ENCODE assay signal across 17 cellular contexts in the genomic region with DNA sequence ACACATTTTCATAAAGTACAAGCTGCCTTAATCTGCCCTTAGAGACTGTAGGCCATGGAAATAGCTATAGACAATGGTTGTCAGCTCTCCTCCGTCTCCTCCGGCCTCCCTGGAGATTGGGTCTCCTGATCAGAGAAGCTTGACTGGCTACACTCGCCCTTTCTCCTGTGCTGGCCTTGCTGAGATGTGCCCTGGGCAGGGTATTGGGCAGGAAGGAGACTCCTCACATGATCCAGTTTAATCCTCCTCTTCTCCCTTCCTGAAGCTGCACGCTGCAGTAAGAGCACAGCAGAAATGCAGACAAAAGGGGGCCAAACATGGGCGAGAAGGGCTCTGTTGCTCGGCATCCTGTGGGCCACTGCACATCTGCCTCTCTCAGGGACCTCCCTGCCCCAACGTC. TPM values are rescaled to one million over a fixed set of nuclear protein-coding genes. Genes with fewer than 3 reads are reported as not detected.
DNase-seq lines count a peak whose midpoint lies in the region; ATAC-seq and TF ChIP-seq lines count a peak whose summit lies in the region.
"Had no signal": no experiment of that assay in that cellular context is flagged by ENCODE, and none has a peak within 500 bp of the region (broad histone marks: within the 10 kb centered on the region; RNA-seq: fewer than 3 reads in every experiment).

A gene (plus strand): TSS at position 240 of the 400 bp plus-strand sequence. CDS start 55 bp downstream, at position 295.

- no peak for TF ChIP-seq RAD21 in IMR-90 (IDR thresholded peaks at IDR 0.05; ENCODE audit: low read length)

- no peak within 1 kb of the TSS for H2AK5ac ChIP-seq in IMR-90 (ENCODE audit: low read depth, low read length)
- H2AK5ac ChIP-seq in trophoblast cell (ENCODE audit: low read length) = no peak within 1 kb of the TSS

- H3K4ac ChIP-seq in IMR-90 (ENCODE audit: low read depth, low read length) (no peak within 1 kb of the TSS), trophoblast cell (ENCODE audit: low read depth, low read length) (no peak within 1 kb of the TSS)

- no peak within 1 kb of the TSS for H3K9ac ChIP-seq in IMR-90 (ENCODE audit: low read depth, low read length)
- H3K9ac ChIP-seq in trophoblast cell (ENCODE audit: low read length) = no peak within 1 kb of the TSS
- H3K9ac ChIP-seq: GM23248 had no signal

- H3K14ac ChIP-seq in IMR-90 (replicated peaks; ENCODE audit: low read depth, low read length) = no peak within 1 kb of the TSS
- no peak within 1 kb of the TSS for H3K14ac ChIP-seq in trophoblast cell (ENCODE audit: low read length)

- no CpG with 5 or more reads among the region's 7 CpGs for WGBS in IMR-90 (ENCODE audit: extremely low coverage in 2 of 2, insufficient read length in 1 of 2), 2 experiments
- WGBS in trophoblast cell (ENCODE audit: extremely low coverage, insufficient coverage, insufficient read length) = no CpG with 5 or more reads among the region's 7 CpGs

- POLR2A ChIA-PET in IMR-90 (lab: Charles Lee; ENCODE audit: unreplicated experiment) = no interaction called here

- no peak within 1 kb of the TSS for H2BK12ac ChIP-seq in trophoblast cell (ENCODE audit: low read length)

- no peak within 1 kb of the TSS for H2AK9ac ChIP-seq in IMR-90 (replicated peaks; ENCODE audit: low read depth, low read length, poor library complexity)

- H3K4me2 ChIP-seq in IMR-90 (ENCODE audit: low read depth, low read length) = no peak within 1 kb of the TSS
- no peak within 1 kb of the TSS for H3K4me2 ChIP-seq in trophoblast cell (ENCODE audit: low read length)

- no peak within 1 kb of the TSS for H3K56ac ChIP-seq in IMR-90 (ENCODE audit: extremely low read depth, insufficient read depth, low read length)

- H3K18ac ChIP-seq in IMR-90 (ENCODE audit: low read depth, low read length) (no peak within 1 kb of the TSS), trophoblast cell (ENCODE audit: low read length) (no peak within 1 kb of the TSS)

- H2BK120ac ChIP-seq in IMR-90 (ENCODE audit: low read depth, low read length) (no peak within 1 kb of the TSS), trophoblast cell (ENCODE audit: insufficient read depth, low read length, poor library complexity) (no peak within 1 kb of the TSS)

- H4K8ac ChIP-seq in IMR-90 (ENCODE audit: low read depth in 2 of 2, low read length in 2 of 2) = no peak within 1 kb of the TSS
- no peak within 1 kb of the TSS for H4K8ac ChIP-seq in trophoblast cell (ENCODE audit: low read depth, low read length)

- no peak within 1 kb of the TSS for H2BK20ac ChIP-seq in IMR-90 (ENCODE audit: low read depth, low read length)

- H2AFZ ChIP-seq in IMR-90 (replicated peaks; ENCODE audit: low read length, poor library complexity) = no peak within 1 kb of the TSS
- H2AFZ ChIP-seq in trophoblast cell (ENCODE audit: insufficient read depth, low read length, poor library complexity) = no peak within 1 kb of the TSS
- H2AFZ ChIP-seq: GM23248 had no signal

- no peak within 1 kb of the TSS for H2BK5ac ChIP-seq in IMR-90 (ENCODE audit: low read depth, low read length, poor library complexity, severe bottlenecking)
- H2BK5ac ChIP-seq in trophoblast cell (ENCODE audit: low read depth, low read length, poor library complexity) = no peak within 1 kb of the TSS

- DNase-seq in IMR-90 (no peak), RWPE2 (ENCODE audit: low spot score) (no peak), epidermal melanocyte (ENCODE audit: insufficient read length, low spot score) (peak; percentile 24), trophoblast cell (no peak), left colon (no peak), inferior parietal cortex (ENCODE audit: extremely low spot score) (no peak)
- DNase-seq: C1 segment of cervical spinal cord; CD8-positive, alpha-beta memory T cell; GM23248; NCI-H1436; NCI-H2029; NCI-H2171; NCI-H526; NK-92 treated with Interleukin-12 subunit alpha and Interleukin-12 subunit beta, amount 100 ng/mL, for 24 hours; Right ventricle myocardium superior had no signal

- H4K91ac ChIP-seq in IMR-90 (ENCODE audit: insufficient read depth, low read depth, low read length) = no peak within 1 kb of the TSS
- no peak within 1 kb of the TSS for H4K91ac ChIP-seq in trophoblast cell (ENCODE audit: low read depth, low read length)

- dilution Hi-C loops in IMR-90 (cut with HindIII; ENCODE audit: low sequenced_read_pairs, unreplicated experiment) = no loop called here

- peak within 1 kb of the TSS; percentile 18 for H4K12ac ChIP-seq in trophoblast cell (ENCODE audit: low read depth, low read length)

- no peak for TF ChIP-seq CTCF in IMR-90 (conservative IDR thresholded peaks at IDR 0.05; ENCODE audit: low read depth, low read length)
- TF ChIP-seq CTCF in RWPE2 (IDR thresholded peaks at IDR 0.05; ENCODE audit: poor library complexity, severe bottlenecking) = no peak

- H3K36me3 ChIP-seq in IMR-90 (ENCODE audit: control insufficient read depth, insufficient read depth, low read length) = no peaks in the 10 kb centered on the region
- H3K36me3 ChIP-seq in RWPE2 (ENCODE audit: low read depth) = no peaks in the 10 kb centered on the region
- H3K36me3 ChIP-seq in trophoblast cell (ENCODE audit: control insufficient read depth in 1 of 2, insufficient read depth in 2 of 2, low read length in 2 of 2) = no peaks in the 10 kb centered on the region

- H3K79me1 ChIP-seq in IMR-90 (ENCODE audit: low read depth in 1 of 2, low read length in 2 of 2) (no peaks in the 10 kb centered on the region), trophoblast cell (ENCODE audit: low read length) (no peaks in the 10 kb centered on the region)

- H4K20me1 ChIP-seq in IMR-90 (ENCODE audit: insufficient read depth, low read length) = no peaks in the 10 kb centered on the region

- H3K4me3 ChIP-seq in IMR-90 (ENCODE audit: insufficient read depth, low read depth, low read length) (no peak within 1 kb of the TSS), RWPE2 (ENCODE audit: severe bottlenecking) (no peak within 1 kb of the TSS), trophoblast cell (ENCODE audit: low read depth, low read length) (no peak within 1 kb of the TSS)
- H3K4me3 ChIP-seq: GM23248, K562 had no signal

- TF ChIP-seq POLR2A in IMR-90 (IDR thresholded peaks at IDR 0.05; ENCODE audit: low read depth, low read length) = no peak

- H3K79me2 ChIP-seq in trophoblast cell (ENCODE audit: control insufficient read depth, insufficient read depth, low read length, poor library complexity) = no peaks in the 10 kb centered on the region

- BruUV-seq in IMR-90 (replicated peaks; lab: Mats Ljungman, UMichigan) = no TSS peak

- H3K23ac ChIP-seq in IMR-90 (ENCODE audit: low read depth, low read length) = 0 out of 2 replicates have a peak within 1 kb of the TSS, but pooled peaks have one; percentile 24
- H3K23ac ChIP-seq in trophoblast cell (ENCODE audit: low read length) = no peak within 1 kb of the TSS

- no peak for ATAC-seq in IMR-90 (ENCODE audit: low read depth)
- peak; percentile 17; the same call in 1 of the 3 replicates for ATAC-seq in RWPE2 (ENCODE audit: low read depth)
- ATAC-seq in left colon = no peak
- ATAC-seq in HG03378 (IDR thresholded peaks at IDR 0.05; ENCODE audit: unreplicated experiment) = no peak
- ATAC-seq: K562 had no signal

- intact Hi-C loops in IMR-90 (cut with micrococcal nuclease) (no loop called here), left colon (cut with DNase I, micrococcal nuclease) (no loop called here)

- H3K9me1 ChIP-seq in IMR-90 (ENCODE audit: insufficient read depth, low read length) = no peaks in the 10 kb centered on the region

- H3K9me3 ChIP-seq in IMR-90 (ENCODE audit: control insufficient read depth, insufficient read depth, low read length) (no peaks in the 10 kb centered on the region), RWPE2 (ENCODE audit: severe bottlenecking) (no peaks in the 10 kb centered on the region), trophoblast cell (ENCODE audit: insufficient read depth, low read depth, low read length) (peaks cover 1% of the 10 kb centered on the region)

- in situ Hi-C loops in IMR-90 (cut with MboI; ENCODE audit: low sequenced_read_pairs) = no loop called here

- H2BK15ac ChIP-seq in IMR-90 (ENCODE audit: low read depth, low read length) = no peak within 1 kb of the TSS

- H4K5ac ChIP-seq in IMR-90 (ENCODE audit: low read depth, low read length) = no peak within 1 kb of the TSS

- no peaks in the 10 kb centered on the region for H3K4me1 ChIP-seq in IMR-90 (ENCODE audit: control insufficient read depth, insufficient read depth, low read length)
- no peaks in the 10 kb centered on the region for H3K4me1 ChIP-seq in RWPE2 (ENCODE audit: insufficient read depth, poor library complexity, severe bottlenecking)
- H3K4me1 ChIP-seq in trophoblast cell (ENCODE audit: control insufficient read depth in 1 of 2, insufficient read depth in 2 of 2, low read length in 2 of 2) = no peaks in the 10 kb centered on the region

- CTCF ChIA-PET in IMR-90 (lab: Yijun Ruan, JAX) = no interaction called here

- H3K27ac ChIP-seq in IMR-90 (ENCODE audit: insufficient read depth, low read length) (no peak within 1 kb of the TSS), RWPE2 (ENCODE audit: poor library complexity, severe bottlenecking) (no peak within 1 kb of the TSS), trophoblast cell (ENCODE audit: low read depth, low read length) (no peak within 1 kb of the TSS)
- H3K27ac ChIP-seq: GM23248 had no signal

- H3K27me3 ChIP-seq in IMR-90 (ENCODE audit: control insufficient read depth, insufficient read depth, low read length) (peaks cover 8% of the 10 kb centered on the region; the same call in 1 of the 2 replicates), RWPE2 (ENCODE audit: insufficient read depth, poor library complexity, severe bottlenecking) (no peaks in the 10 kb centered on the region), trophoblast cell (ENCODE audit: insufficient read depth, low read length) (no peaks in the 10 kb centered on the region)

TF ChIP-seq in IMR-90, 13 proteins besides CTCF, POLR2A, EP300 and RAD21 (continues in another document):
- TF ChIP-seq RFX5 (IDR thresholded peaks at IDR 0.05; ENCODE audit: low read depth, low read length) (no peak), BHLHE40 (IDR thresholded peaks at IDR 0.05; ENCODE audit: low read depth, low read length) (no peak), FOS (IDR thresholded peaks at IDR 0.05; ENCODE audit: low read depth, low read length) (no peak), SMC3 (IDR thresholded peaks at IDR 0.05; ENCODE audit: low read depth, low read length) (no peak), MXI1 (IDR thresholded peaks at IDR 0.05; ENCODE audit: borderline replicate concordance, low read depth, low read length) (no peak), CEBPB (IDR thresholded peaks at IDR 0.05; ENCODE audit: low read depth, low read length) (no peak), RCOR1 (IDR thresholded peaks at IDR 0.05; ENCODE audit: insufficient replicate concordance, low read length) (no peak), MAFK (IDR thresholded peaks at IDR 0.05; ENCODE audit: low read depth, low read length) (no peak), MAZ (IDR thresholded peaks at IDR 0.05; ENCODE audit: borderline replicate concordance, low read depth, low read length) (no peak), NFE2L2 (IDR thresholded peaks at IDR 0.05; ENCODE audit: low read depth, low read length) (no peak)

RNA-seq across cellular contexts. Expression of the gene that starts here (rescaled TPM):
- total RNA-seq in IMR-90 (2012; rRNA removed) (not detected in 2 replicates), left colon (not detected)
- polyA plus RNA-seq in IMR-90 (2012; rRNA removed) = not detected in 2 replicates
- polyA plus RNA-seq in IMR-90 (2012; cell fraction: cytosol; rRNA removed) = not detected in 2 replicates
- polyA plus RNA-seq in IMR-90 (2012; cell fraction: nucleus; rRNA removed; ENCODE audit: low replicate concordance) = not detected in 2 replicates
- not detected in 2 replicates for polyA plus RNA-seq in trophoblast cell (2013)
- total RNA-seq: CD8-positive, alpha-beta memory T cell; GM23248; K562; Right ventricle myocardium superior had no signal
- polyA plus RNA-seq: CD8-positive, alpha-beta memory T cell; GM23248; K562 had no signal
